ENCODE assay signal across 28 cellular contexts in genomic region chr17:4742629-4743028, GRCh38. TPM values are rescaled to one million over a fixed set of nuclear protein-coding genes. Genes with fewer than 3 reads are reported as not detected.
"Had no signal": no experiment of that assay in that cellular context is flagged by ENCODE, and none has a peak within 500 bp of the region (broad histone marks: within the 10 kb centered on the region; RNA-seq: fewer than 3 reads in every experiment).

No MANE protein-coding gene starts in this region.

- H3K4me3 Mint-ChIP-seq: activated CD4-positive, alpha-beta memory T cell treated with anti-CD3 and anti-CD28 coated beads, Interleukin-2, amount 10 ng/mL, durations not matched to agents 7 days and 5 days; activated CD4-positive, alpha-beta T cell treated with anti-CD3 and anti-CD28 coated beads, Interleukin-2, amount 10 ng/mL, durations not matched to agents 24 days and 14 days; activated naive CD8-positive, alpha-beta T cell treated with anti-CD3 and anti-CD28 coated beads, Interleukin-2, amount 50 U/mL, for 24 hours; memory B cell; stimulated activated memory B cell treated with anti-CD40 and anti-IgM and Interleukin-4, amounts not matched to agents 10 μg/mL and 1 μg/mL and 100 μg/mL, for 72 hours had no signal

- H3K9me3 Mint-ChIP-seq: activated CD4-positive, alpha-beta memory T cell treated with anti-CD3 and anti-CD28 coated beads, Interleukin-2, amount 10 ng/mL, durations not matched to agents 7 days and 5 days; activated CD4-positive, alpha-beta T cell treated with anti-CD3 and anti-CD28 coated beads, Interleukin-2, amount 10 ng/mL, durations not matched to agents 24 days and 14 days; activated naive CD8-positive, alpha-beta T cell treated with anti-CD3 and anti-CD28 coated beads, Interleukin-2, amount 50 U/mL, for 24 hours; memory B cell; nephron; stimulated activated memory B cell treated with anti-CD40 and anti-IgM and Interleukin-4, amounts not matched to agents 10 μg/mL and 1 μg/mL and 100 μg/mL, for 72 hours had no signal

- H3K4me1 ChIP-seq: uterus had no signal

- H3K9me3 ChIP-seq: body of pancreas, gastrocnemius medialis, stomach, transverse colon, uterus had no signal

- DNase-seq: activated CD4-positive, alpha-beta memory T cell treated with anti-CD3 and anti-CD28 coated beads, Interleukin-2, amount 10 ng/mL, durations not matched to agents 7 days and 5 days; activated CD4-positive, alpha-beta T cell treated with anti-CD3 and anti-CD28 coated beads, Interleukin-2, amount 10 ng/mL, durations not matched to agents 24 days and 14 days; activated effector memory CD4-positive, alpha-beta T cell treated with anti-CD3 and anti-CD28 coated beads, Interleukin-2, amount 50 U/mL, for 16 hours; activated naive CD4-positive, alpha-beta T cell treated with anti-CD3 and anti-CD28 coated beads, Interleukin-2, amount 50 U/mL, for 16 hours; activated naive CD8-positive, alpha-beta T cell treated with anti-CD3 and anti-CD28 coated beads, Interleukin-2, amount 50 U/mL, for 24 hours; body of pancreas; effector memory CD4-positive, alpha-beta T cell; gastrocnemius medialis; hypothalamus; small intestine; stimulated activated CD4-positive, alpha-beta T cell treated with anti-CD3 and anti-CD28 coated beads, Interleukin-2, amount 100 ng/mL, for 24 hours; stomach; transverse colon; uterus had no signal

- H3K36me3 ChIP-seq: cardiac muscle cell, gastrocnemius medialis, stomach, transverse colon, uterus had no signal

- H3K36me3 Mint-ChIP-seq: memory B cell; stimulated activated memory B cell treated with anti-CD40 and anti-IgM and Interleukin-4, amounts not matched to agents 10 μg/mL and 1 μg/mL and 100 μg/mL, for 72 hours had no signal

- H3K27ac ChIP-seq: body of pancreas, cardiac muscle cell, gastrocnemius medialis, parathyroid adenoma, stomach, transverse colon, uterus, VCaP had no signal

- ATAC-seq: activated CD4-positive, CD25-positive, alpha-beta regulatory T cell treated with anti-CD3 and anti-CD28 coated beads, Interleukin-2, amount 50 U/mL, for 24 hours; activated naive CD8-positive, alpha-beta T cell treated with anti-CD3 and anti-CD28 coated beads, Interleukin-2, amount 50 U/mL, for 24 hours; body of pancreas; esophagus mucosa; gastrocnemius medialis; sciatic nerve; stimulated activated memory B cell treated with anti-CD40 and anti-IgM and Interleukin-4, amounts not matched to agents 10 μg/mL and 1 μg/mL and 100 μg/mL, for 72 hours had no signal

- H3K27ac Mint-ChIP-seq: activated CD4-positive, alpha-beta memory T cell treated with anti-CD3 and anti-CD28 coated beads, Interleukin-2, amount 10 ng/mL, durations not matched to agents 7 days and 5 days; activated CD4-positive, alpha-beta T cell treated with anti-CD3 and anti-CD28 coated beads, Interleukin-2, amount 10 ng/mL, durations not matched to agents 24 days and 14 days; activated naive CD8-positive, alpha-beta T cell treated with anti-CD3 and anti-CD28 coated beads, Interleukin-2, amount 50 U/mL, for 24 hours; memory B cell; nephron; stimulated activated memory B cell treated with anti-CD40 and anti-IgM and Interleukin-4, amounts not matched to agents 10 μg/mL and 1 μg/mL and 100 μg/mL, for 72 hours had no signal

- H3K4me3 ChIP-seq: body of pancreas, cardiac muscle cell, gastrocnemius medialis, stomach, transverse colon, uterus had no signal

RNA-seq across cellular contexts. Expression of gene ZMYND15, which starts 3.0 kb away (rescaled TPM):
- total RNA-seq: activated CD4-positive, alpha-beta T cell treated with anti-CD3 and anti-CD28 coated beads, Interleukin-2, amount 10 ng/mL, durations not matched to agents 24 days and 14 days; cardiac muscle cell; dermis microvascular lymphatic vessel endothelial cell; gastrocnemius medialis; temporal lobe had no signal

RNA-seq across cellular contexts. Expression of gene TM4SF5, which starts 29.1 kb away (rescaled TPM):
- total RNA-seq: activated CD4-positive, alpha-beta T cell treated with anti-CD3 and anti-CD28 coated beads, Interleukin-2, amount 10 ng/mL, durations not matched to agents 24 days and 14 days; cardiac muscle cell; chondrocyte; dermis microvascular lymphatic vessel endothelial cell; esophagus mucosa; myocyte; sciatic nerve; T-helper 2 cell treated with Interferon-gamma antibody and Interleukin-4, amounts not matched to agents 100 ng/mL and 5 ng/mL, for 36 hours; temporal lobe; uterus had no signal
